ENCODE assay signal across 1 cellular context in the genomic region with DNA sequence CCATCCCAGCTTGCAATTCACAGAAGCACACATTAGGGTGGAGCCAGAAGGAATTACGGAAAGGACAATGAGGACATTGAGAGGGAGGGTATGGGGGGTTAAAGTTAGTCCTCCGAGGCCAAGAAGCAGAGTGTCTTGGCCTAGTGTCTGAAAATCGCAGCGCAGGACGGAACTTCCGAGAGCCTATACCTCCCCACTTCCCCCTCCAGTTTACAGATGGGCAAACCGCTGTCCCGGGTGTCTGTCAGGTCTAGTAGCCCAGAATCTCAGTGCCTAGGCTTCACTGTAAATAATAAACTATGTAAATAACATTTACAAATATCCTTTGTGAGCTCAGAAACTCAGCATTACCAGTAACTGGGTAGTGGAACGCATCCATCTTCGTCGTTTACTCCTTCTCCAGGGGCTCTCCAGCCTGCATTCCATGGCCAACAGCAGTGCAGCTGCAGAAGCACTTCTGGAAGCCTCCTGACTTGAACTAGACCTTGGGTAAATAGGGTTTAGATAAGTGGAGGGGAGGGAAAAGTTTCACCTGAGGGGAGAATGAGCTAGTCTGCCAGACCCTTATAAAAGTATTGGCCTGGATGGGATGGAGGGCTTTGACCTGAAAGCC.
TF ChIP-seq lines count a peak whose summit lies in the region.

No MANE protein-coding gene starts in this region.

TF ChIP-seq in H1, 55 proteins besides CTCF, POLR2A, EP300 and RAD21:
- TF ChIP-seq ASH2L (IDR thresholded peaks at IDR 0.05; ENCODE audit: low read length) (peak; percentile 14), BACH1 (IDR thresholded peaks at IDR 0.05; ENCODE audit: low read length) (no peak), TBP (IDR thresholded peaks at IDR 0.05; ENCODE audit: low read depth, low read length) (peak; percentile 27; the same call in 1 of the 2 replicates), TEAD4 (IDR thresholded peaks at IDR 0.05; ENCODE audit: low read depth, low read length) (peak; percentile 51)
